ENCODE assay signal across 8 cellular contexts in genomic region chr1:12619396-12620141, GRCh38. TPM values are rescaled to one million over a fixed set of nuclear protein-coding genes. Genes with fewer than 3 reads are reported as not detected.
A peak's percentile ranks its signal among the peaks of the same experiment; 100 is the strongest.
DNase-seq lines count a peak whose midpoint lies in the region; ATAC-seq and TF ChIP-seq lines count a peak whose summit lies in the region.

No MANE protein-coding gene starts in this region.

- no peaks in the 10 kb centered on the region for H3K27me3 ChIP-seq in right lobe of liver

- peak; percentile 93 to 98 (median 93) for TF ChIP-seq CTCF in right lobe of liver (IDR thresholded peaks at IDR 0.05)

- DNase-seq in DMS 273 treated with DMSO at 0.1 percent for 48 hours (lab: John Stamatoyannopoulos, UW) (peak; percentile 32), NCI-H526 (lab: John Stamatoyannopoulos, UW) (peak; percentile 32 to 85), dermis microvascular lymphatic vessel endothelial cell (ENCODE audit: low read depth in 2 of 2) (peak; percentile 64 to 90), right lobe of liver (peak; percentile 84 to 86 (median 85)), NCI-H187 treated with DMSO at 0.1 percent for 48 hours (lab: John Stamatoyannopoulos, UW) (no peak)
- peak; percentile 80 to 86 for DNase-seq in activated CD4-positive, alpha-beta T cell treated with anti-CD3 and anti-CD28 coated beads, Interleukin-2, amount 50 U/mL, for 48 hours
- peak; percentile 62 for DNase-seq in stimulated activated CD4-positive, alpha-beta T cell treated with anti-CD3 and anti-CD28 coated beads, Interleukin-2, amount 100 ng/mL, for 4 hours (ENCODE audit: low read depth)

- no peaks in the 10 kb centered on the region for H3K9me3 ChIP-seq in right lobe of liver

- H3K4me1 ChIP-seq in right lobe of liver = peaks cover 0 to 29% (median 11%) of the 10 kb centered on the region in 4 donors

- intact Hi-C loops in right lobe of liver (cut with DNase I) = loop anchor here (2.0 to 5.0 kb wide), 2 partner anchors 91 to 142 kb away; no protein-coding TSS in a partner anchor

- H3K36me3 ChIP-seq in right lobe of liver = no peaks in the 10 kb centered on the region

- ATAC-seq in HG02973 (IDR thresholded peaks at IDR 0.05; ENCODE audit: unreplicated experiment) (peak; percentile 41), right lobe of liver (peak; percentile 53 to 65 (median 54))

- no peak for TF ChIP-seq POLR2A in right lobe of liver (IDR thresholded peaks at IDR 0.05)

- WGBS in right lobe of liver (ENCODE audit: insufficient coverage, low coverage, low lambda C conversion rate, missing lambda C conversion rate) = 2% methylated on average over 14 of the region's 25 CpGs

- H3K4me3 ChIP-seq in right lobe of liver = peak overlapping the region; percentile 70 to 92 (median 78)

- peak overlapping the region; percentile 96 to 100 (median 99) for H3K27ac ChIP-seq in right lobe of liver

RNA-seq across cellular contexts. Expression of gene DHRS3, which starts 1.6 kb away (rescaled TPM):
- total RNA-seq in dermis microvascular lymphatic vessel endothelial cell = 64.1 and 75.4 TPM in 2 replicates
- total RNA-seq in right lobe of liver = 100 to 1,000 TPM; 132 to 252 (median 172) TPM

RNA-seq across cellular contexts. Expression of gene AADACL4, which starts 24.3 kb away (rescaled TPM):
- total RNA-seq in dermis microvascular lymphatic vessel endothelial cell (not detected in 2 replicates), right lobe of liver (not detected)
